1 cellular context compared by ENCODE assay signal in the genomic region with DNA sequence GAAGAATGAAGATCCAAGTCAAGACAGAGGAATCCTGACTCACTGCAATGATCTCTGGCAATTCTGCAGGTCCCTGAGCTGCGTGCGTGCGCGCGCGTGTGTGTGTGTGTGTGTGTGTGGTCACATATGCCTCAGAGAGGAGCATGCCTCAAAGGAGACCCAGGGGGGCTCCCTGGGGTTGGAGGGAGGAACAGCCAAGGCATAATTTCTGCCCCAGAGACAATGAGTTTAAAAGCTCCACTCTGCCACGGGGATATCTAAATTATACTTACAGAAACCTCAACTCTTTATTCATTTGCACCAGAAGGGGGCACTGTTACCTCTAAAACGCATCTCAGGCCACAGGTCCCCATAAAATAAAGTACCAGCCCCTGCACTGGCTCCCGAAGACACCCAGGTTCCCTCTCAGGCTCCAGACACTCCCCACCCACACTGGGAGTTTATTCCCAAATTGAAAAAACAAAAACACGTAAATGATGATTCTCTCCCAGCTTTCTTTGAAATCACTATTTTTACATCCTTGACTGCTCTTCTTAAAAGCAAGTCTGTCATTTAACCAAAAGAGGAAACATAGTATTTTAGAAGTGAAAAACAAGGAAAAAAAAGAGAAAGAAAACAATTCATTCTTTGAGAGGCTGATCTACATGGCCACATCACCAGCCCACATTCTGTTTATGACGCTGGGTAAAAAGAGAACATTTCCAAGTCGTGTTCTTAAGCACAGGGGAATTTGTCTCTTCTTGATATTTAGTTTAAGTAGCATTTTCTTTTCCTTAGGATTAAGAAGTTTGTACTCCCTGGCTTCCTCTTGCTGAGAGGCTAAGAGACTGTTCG.
TF ChIP-seq lines count a peak whose summit lies in the region.

No MANE protein-coding gene starts in this region.

TF ChIP-seq in HepG2, 621 proteins besides CTCF, POLR2A, EP300 and RAD21 (continued from another document and continues in another):
- TF ChIP-seq, protein P1, sequence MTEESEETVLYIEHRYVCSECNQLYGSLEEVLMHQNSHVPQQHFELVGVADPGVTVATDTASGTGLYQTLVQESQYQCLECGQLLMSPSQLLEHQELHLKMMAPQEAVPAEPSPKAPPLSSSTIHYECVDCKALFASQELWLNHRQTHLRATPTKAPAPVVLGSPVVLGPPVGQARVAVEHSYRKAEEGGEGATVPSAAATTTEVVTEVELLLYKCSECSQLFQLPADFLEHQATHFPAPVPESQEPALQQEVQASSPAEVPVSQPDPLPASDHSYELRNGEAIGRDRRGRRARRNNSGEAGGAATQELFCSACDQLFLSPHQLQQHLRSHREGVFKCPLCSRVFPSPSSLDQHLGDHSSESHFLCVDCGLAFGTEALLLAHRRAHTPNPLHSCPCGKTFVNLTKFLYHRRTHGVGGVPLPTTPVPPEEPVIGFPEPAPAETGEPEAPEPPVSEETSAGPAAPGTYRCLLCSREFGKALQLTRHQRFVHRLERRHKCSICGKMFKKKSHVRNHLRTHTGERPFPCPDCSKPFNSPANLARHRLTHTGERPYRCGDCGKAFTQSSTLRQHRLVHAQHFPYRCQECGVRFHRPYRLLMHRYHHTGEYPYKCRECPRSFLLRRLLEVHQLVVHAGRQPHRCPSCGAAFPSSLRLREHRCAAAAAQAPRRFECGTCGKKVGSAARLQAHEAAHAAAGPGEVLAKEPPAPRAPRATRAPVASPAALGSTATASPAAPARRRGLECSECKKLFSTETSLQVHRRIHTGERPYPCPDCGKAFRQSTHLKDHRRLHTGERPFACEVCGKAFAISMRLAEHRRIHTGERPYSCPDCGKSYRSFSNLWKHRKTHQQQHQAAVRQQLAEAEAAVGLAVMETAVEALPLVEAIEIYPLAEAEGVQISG (CRISPR knock-in tag; IDR thresholded peaks at IDR 0.05) = no peak
- TF ChIP-seq, protein P2, sequence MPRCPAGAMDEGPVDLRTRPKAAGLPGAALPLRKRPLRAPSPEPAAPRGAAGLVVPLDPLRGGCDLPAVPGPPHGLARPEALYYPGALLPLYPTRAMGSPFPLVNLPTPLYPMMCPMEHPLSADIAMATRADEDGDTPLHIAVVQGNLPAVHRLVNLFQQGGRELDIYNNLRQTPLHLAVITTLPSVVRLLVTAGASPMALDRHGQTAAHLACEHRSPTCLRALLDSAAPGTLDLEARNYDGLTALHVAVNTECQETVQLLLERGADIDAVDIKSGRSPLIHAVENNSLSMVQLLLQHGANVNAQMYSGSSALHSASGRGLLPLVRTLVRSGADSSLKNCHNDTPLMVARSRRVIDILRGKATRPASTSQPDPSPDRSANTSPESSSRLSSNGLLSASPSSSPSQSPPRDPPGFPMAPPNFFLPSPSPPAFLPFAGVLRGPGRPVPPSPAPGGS (CRISPR knock-in tag; IDR thresholded peaks at IDR 0.05) = no peak
- 0 out of 2 replicates have a peak, but pooled peaks have one; percentile 28 for TF ChIP-seq CBX5 (CRISPR knock-in tag; IDR thresholded peaks at IDR 0.05; ENCODE audit: borderline replicate concordance)
- TF ChIP-seq MEIS2 (CRISPR knock-in tag; IDR thresholded peaks at IDR 0.05) = no peak
- TF ChIP-seq HOXA5 (CRISPR knock-in tag; IDR thresholded peaks at IDR 0.05) = 0 out of 2 replicates have a peak, but pooled peaks have one; percentile 24
- no peak for TF ChIP-seq ZNF891 (CRISPR knock-in tag; IDR thresholded peaks at IDR 0.05)
- peak; percentile 23; the same call in 1 of the 2 replicates for TF ChIP-seq BCL6 (CRISPR knock-in tag; IDR thresholded peaks at IDR 0.05)
- TF ChIP-seq HNRNPUL1 (IDR thresholded peaks at IDR 0.05; ENCODE audit: low read depth, low read length) = no peak
- TF ChIP-seq GFI1 (CRISPR knock-in tag; IDR thresholded peaks at IDR 0.05; ENCODE audit: borderline replicate concordance) = no peak; the same call in 1 of the 2 replicates
- no peak for TF ChIP-seq HOXA7 (CRISPR knock-in tag; IDR thresholded peaks at IDR 0.05)
- no peak for TF ChIP-seq MEIS1 (CRISPR knock-in tag; IDR thresholded peaks at IDR 0.05; ENCODE audit: borderline replicate concordance)
- TF ChIP-seq ZNF746 (CRISPR knock-in tag; IDR thresholded peaks at IDR 0.05) = no peak
- TF ChIP-seq, protein P3, sequence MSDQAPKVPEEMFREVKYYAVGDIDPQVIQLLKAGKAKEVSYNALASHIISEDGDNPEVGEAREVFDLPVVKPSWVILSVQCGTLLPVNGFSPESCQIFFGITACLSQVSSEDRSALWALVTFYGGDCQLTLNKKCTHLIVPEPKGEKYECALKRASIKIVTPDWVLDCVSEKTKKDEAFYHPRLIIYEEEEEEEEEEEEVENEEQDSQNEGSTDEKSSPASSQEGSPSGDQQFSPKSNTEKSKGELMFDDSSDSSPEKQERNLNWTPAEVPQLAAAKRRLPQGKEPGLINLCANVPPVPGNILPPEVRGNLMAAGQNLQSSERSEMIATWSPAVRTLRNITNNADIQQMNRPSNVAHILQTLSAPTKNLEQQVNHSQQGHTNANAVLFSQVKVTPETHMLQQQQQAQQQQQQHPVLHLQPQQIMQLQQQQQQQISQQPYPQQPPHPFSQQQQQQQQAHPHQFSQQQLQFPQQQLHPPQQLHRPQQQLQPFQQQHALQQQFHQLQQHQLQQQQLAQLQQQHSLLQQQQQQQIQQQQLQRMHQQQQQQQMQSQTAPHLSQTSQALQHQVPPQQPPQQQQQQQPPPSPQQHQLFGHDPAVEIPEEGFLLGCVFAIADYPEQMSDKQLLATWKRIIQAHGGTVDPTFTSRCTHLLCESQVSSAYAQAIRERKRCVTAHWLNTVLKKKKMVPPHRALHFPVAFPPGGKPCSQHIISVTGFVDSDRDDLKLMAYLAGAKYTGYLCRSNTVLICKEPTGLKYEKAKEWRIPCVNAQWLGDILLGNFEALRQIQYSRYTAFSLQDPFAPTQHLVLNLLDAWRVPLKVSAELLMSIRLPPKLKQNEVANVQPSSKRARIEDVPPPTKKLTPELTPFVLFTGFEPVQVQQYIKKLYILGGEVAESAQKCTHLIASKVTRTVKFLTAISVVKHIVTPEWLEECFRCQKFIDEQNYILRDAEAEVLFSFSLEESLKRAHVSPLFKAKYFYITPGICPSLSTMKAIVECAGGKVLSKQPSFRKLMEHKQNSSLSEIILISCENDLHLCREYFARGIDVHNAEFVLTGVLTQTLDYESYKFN (CRISPR knock-in tag; conservative IDR thresholded peaks at IDR 0.05) = 0 out of 2 replicates have a peak, but pooled peaks have one; percentile 13
- TF ChIP-seq ZKSCAN8 (CRISPR knock-in tag; IDR thresholded peaks at IDR 0.05; ENCODE audit: borderline replicate concordance) = 0 out of 2 replicates have a peak, but pooled peaks have one; percentile 18
- TF ChIP-seq GATA4 (IDR thresholded peaks at IDR 0.05; ENCODE audit: borderline replicate concordance, low read depth) = no peak
- no peak for TF ChIP-seq GLI4 (CRISPR knock-in tag; IDR thresholded peaks at IDR 0.05; ENCODE audit: borderline replicate concordance)
- TF ChIP-seq GATAD1 (CRISPR knock-in tag; IDR thresholded peaks at IDR 0.05) = no peak
- TF ChIP-seq, protein P4, sequence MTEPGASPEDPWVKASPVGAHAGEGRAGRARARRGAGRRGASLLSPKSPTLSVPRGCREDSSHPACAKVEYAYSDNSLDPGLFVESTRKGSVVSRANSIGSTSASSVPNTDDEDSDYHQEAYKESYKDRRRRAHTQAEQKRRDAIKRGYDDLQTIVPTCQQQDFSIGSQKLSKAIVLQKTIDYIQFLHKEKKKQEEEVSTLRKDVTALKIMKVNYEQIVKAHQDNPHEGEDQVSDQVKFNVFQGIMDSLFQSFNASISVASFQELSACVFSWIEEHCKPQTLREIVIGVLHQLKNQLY (CRISPR knock-in tag; IDR thresholded peaks at IDR 0.05) = no peak
- no peak for TF ChIP-seq SP4 (CRISPR knock-in tag; IDR thresholded peaks at IDR 0.05)
- TF ChIP-seq, protein P5, sequence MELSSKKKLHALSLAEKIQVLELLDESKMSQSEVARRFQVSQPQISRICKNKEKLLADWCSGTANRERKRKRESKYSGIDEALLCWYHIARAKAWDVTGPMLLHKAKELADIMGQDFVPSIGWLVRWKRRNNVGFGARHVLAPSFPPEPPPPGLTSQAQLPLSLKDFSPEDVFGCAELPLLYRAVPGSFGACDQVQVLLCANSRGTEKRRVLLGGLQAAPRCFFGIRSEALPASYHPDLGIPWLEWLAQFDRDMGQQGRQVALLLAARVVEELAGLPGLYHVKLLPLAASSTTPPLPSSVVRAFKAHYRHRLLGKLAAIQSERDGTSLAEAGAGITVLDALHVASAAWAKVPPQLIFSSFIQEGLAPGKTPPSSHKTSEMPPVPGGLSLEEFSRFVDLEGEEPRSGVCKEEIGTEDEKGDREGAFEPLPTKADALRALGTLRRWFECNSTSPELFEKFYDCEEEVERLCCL (CRISPR knock-in tag; IDR thresholded peaks at IDR 0.05; ENCODE audit: borderline replicate concordance) = no peak
- TF ChIP-seq ISX (CRISPR knock-in tag; conservative IDR thresholded peaks at IDR 0.05) = no peak
- no peak for TF ChIP-seq MYNN (CRISPR knock-in tag; IDR thresholded peaks at IDR 0.05; ENCODE audit: low read depth)
- no peak for TF ChIP-seq ZNF256 (CRISPR knock-in tag; conservative IDR thresholded peaks at IDR 0.05)
- no peak for TF ChIP-seq FOXC1 (CRISPR knock-in tag; IDR thresholded peaks at IDR 0.05; ENCODE audit: borderline replicate concordance)
- TF ChIP-seq ZNF333 (CRISPR knock-in tag; IDR thresholded peaks at IDR 0.05; ENCODE audit: borderline replicate concordance) = no peak
- TF ChIP-seq, protein P6, sequence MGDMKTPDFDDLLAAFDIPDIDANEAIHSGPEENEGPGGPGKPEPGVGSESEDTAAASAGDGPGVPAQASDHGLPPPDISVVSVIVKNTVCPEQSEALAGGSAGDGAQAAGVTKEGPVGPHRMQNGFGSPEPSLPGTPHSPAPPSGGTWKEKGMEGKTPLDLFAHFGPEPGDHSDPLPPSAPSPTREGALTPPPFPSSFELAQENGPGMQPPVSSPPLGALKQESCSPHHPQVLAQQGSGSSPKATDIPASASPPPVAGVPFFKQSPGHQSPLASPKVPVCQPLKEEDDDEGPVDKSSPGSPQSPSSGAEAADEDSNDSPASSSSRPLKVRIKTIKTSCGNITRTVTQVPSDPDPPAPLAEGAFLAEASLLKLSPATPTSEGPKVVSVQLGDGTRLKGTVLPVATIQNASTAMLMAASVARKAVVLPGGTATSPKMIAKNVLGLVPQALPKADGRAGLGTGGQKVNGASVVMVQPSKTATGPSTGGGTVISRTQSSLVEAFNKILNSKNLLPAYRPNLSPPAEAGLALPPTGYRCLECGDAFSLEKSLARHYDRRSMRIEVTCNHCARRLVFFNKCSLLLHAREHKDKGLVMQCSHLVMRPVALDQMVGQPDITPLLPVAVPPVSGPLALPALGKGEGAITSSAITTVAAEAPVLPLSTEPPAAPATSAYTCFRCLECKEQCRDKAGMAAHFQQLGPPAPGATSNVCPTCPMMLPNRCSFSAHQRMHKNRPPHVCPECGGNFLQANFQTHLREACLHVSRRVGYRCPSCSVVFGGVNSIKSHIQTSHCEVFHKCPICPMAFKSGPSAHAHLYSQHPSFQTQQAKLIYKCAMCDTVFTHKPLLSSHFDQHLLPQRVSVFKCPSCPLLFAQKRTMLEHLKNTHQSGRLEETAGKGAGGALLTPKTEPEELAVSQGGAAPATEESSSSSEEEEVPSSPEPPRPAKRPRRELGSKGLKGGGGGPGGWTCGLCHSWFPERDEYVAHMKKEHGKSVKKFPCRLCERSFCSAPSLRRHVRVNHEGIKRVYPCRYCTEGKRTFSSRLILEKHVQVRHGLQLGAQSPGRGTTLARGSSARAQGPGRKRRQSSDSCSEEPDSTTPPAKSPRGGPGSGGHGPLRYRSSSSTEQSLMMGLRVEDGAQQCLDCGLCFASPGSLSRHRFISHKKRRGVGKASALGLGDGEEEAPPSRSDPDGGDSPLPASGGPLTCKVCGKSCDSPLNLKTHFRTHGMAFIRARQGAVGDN (CRISPR knock-in tag; IDR thresholded peaks at IDR 0.05) = peak; percentile 36; the same call in 1 of the 2 replicates
- TF ChIP-seq HOXD1 (CRISPR knock-in tag; IDR thresholded peaks at IDR 0.05) = no peak
- no peak for TF ChIP-seq KLF13 (CRISPR knock-in tag; IDR thresholded peaks at IDR 0.05)
- TF ChIP-seq, protein P7, sequence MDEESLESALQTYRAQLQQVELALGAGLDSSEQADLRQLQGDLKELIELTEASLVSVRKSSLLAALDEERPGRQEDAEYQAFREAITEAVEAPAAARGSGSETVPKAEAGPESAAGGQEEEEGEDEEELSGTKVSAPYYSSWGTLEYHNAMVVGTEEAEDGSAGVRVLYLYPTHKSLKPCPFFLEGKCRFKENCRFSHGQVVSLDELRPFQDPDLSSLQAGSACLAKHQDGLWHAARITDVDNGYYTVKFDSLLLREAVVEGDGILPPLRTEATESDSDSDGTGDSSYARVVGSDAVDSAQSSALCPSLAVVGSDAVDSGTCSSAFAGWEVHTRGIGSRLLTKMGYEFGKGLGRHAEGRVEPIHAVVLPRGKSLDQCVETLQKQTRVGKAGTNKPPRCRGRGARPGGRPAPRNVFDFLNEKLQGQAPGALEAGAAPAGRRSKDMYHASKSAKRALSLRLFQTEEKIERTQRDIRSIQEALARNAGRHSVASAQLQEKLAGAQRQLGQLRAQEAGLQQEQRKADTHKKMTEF (CRISPR knock-in tag; IDR thresholded peaks at IDR 0.05) = peak; percentile 25; the same call in 1 of the 2 replicates
- no peak for TF ChIP-seq POLR2G (IDR thresholded peaks at IDR 0.05; ENCODE audit: low read depth, low read length)
- peak; percentile 97 for TF ChIP-seq SMC3 (IDR thresholded peaks at IDR 0.05; ENCODE audit: low read length)
- TF ChIP-seq, protein P8, sequence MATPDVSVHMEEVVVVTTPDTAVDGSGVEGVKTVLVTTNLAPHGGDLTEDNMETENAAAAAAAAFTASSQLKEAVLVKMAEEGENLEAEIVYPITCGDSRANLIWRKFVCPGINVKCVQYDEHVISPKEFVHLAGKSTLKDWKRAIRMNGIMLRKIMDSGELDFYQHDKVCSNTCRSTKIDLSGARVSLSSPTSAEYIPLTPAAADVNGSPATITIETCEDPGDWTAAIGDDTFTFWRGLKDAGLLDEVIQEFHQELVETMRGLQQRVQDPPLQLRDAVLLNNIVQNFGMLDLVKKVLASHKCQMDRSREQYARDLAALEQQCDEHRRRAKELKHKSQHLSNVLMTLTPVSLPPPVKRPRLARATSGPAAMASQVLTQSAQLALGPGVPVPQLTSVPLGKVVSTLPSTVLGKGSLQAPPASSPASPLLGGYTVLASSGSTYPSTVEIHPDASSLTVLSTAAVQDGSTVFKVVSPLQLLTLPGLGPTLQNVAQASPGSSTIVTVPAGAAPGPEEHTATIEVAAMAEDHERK (CRISPR knock-in tag; IDR thresholded peaks at IDR 0.05; ENCODE audit: low read depth) = no peak
- no peak for TF ChIP-seq RXRB (CRISPR knock-in tag; IDR thresholded peaks at IDR 0.05; ENCODE audit: borderline replicate concordance)
- peak; percentile 84 for TF ChIP-seq STAG1 (CRISPR knock-in tag; IDR thresholded peaks at IDR 0.05)
- no peak for TF ChIP-seq RFX5 (IDR thresholded peaks at IDR 0.05; ENCODE audit: low read depth, low read length)
- TF ChIP-seq ELF3 (CRISPR knock-in tag; IDR thresholded peaks at IDR 0.05) = peak; percentile 10; the same call in 1 of the 2 replicates
- TF ChIP-seq, protein P9, sequence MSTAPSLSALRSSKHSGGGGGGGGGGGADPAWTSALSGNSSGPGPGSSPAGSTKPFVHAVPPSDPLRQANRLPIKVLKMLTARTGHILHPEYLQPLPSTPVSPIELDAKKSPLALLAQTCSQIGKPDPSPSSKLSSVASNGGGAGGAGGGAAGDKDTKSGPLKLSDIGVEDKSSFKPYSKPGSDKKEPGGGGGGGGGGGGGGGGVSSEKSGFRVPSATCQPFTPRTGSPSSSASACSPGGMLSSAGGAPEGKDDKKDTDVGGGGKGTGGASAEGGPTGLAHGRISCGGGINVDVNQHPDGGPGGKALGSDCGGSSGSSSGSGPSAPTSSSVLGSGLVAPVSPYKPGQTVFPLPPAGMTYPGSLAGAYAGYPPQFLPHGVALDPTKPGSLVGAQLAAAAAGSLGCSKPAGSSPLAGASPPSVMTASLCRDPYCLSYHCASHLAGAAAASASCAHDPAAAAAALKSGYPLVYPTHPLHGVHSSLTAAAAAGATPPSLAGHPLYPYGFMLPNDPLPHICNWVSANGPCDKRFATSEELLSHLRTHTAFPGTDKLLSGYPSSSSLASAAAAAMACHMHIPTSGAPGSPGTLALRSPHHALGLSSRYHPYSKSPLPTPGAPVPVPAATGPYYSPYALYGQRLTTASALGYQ (CRISPR knock-in tag; IDR thresholded peaks at IDR 0.05) = 0 out of 2 replicates have a peak, but pooled peaks have one; percentile 27
- no peak for TF ChIP-seq FOXK1 (CRISPR knock-in tag; IDR thresholded peaks at IDR 0.05; ENCODE audit: borderline replicate concordance, low read depth)
